1 cellular context compared by ENCODE assay signal in the genomic region with DNA sequence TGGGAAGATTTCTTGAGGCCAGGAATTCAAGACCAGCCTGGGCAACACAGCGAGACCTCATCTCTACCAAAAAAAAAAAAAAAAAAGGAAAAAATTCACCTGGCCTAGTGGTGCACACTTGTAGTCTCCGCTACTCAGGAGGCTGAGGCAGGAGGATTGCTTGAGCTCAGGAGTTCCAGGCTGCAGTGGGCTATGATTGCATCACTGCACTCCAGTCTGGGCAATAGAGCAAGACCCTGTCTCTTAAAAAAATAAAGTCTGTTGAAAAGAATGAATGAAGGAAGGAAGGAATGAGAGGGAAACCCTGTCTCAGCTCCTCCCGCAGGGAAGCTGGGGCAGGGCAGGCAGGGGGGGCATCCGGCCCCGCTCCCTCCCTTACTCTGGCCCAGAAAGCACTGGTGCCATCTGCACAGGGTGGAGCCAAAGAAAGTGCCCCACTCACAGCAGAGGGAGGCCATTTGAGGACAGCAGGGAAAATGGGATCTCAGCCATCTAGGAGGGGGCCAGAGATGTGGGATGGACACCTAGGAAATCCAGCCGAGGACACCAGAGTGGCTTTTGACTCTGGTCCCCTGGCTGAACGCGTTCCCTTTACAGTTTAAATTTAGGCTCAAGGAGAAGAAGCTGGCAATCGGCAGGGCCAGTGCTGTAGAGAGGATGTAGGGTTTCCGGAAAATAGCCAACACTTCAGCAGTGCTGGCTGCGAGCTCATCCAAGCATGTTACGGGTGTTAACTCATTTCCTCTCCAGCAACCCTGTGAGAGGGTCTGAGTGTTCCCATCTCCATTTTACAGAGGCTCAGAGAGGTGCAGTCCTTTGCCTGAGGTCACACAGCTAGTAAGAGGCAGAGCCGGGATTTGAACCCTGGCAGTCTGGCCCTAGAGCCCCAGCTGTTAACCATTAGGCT.
TF ChIP-seq lines count a peak whose summit lies in the region.

No MANE protein-coding gene starts in this region.

TF ChIP-seq in H1, 55 proteins besides CTCF, POLR2A, EP300 and RAD21:
- TF ChIP-seq RFX5 (IDR thresholded peaks at IDR 0.05; ENCODE audit: borderline replicate concordance, low read depth, low read length) (no peak), SAP30 (IDR thresholded peaks at IDR 0.05; ENCODE audit: insufficient read depth, insufficient replicate concordance, low read length) (no peak), NANOG (IDR thresholded peaks at IDR 0.05; ENCODE audit: insufficient read depth, low read depth, low read length, poor library complexity, severe bottlenecking) (no peak), SIX5 (IDR thresholded peaks at IDR 0.05; ENCODE audit: low read depth, low read length) (no peak), SP4 (IDR thresholded peaks at IDR 0.05; ENCODE audit: low read length) (no peak), RNF2 (IDR thresholded peaks at IDR 0.05; ENCODE audit: borderline replicate concordance, low read depth, low read length, missing control alignments, poor library complexity, severe bottlenecking) (no peak), SP2 (IDR thresholded peaks at IDR 0.05; ENCODE audit: low read length) (no peak), TEAD4 (IDR thresholded peaks at IDR 0.05; ENCODE audit: low read depth, low read length) (no peak), CEBPB (IDR thresholded peaks at IDR 0.05; ENCODE audit: low read depth, low read length) (no peak), POLR2AphosphoS5 (IDR thresholded peaks at IDR 0.05; ENCODE audit: low read depth, low read length) (no peak), NRF1 (IDR thresholded peaks at IDR 0.05; ENCODE audit: low read depth, low read length) (no peak)
- TF ChIP-seq, protein P1, sequence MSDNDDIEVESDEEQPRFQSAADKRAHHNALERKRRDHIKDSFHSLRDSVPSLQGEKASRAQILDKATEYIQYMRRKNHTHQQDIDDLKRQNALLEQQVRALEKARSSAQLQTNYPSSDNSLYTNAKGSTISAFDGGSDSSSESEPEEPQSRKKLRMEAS (IDR thresholded peaks at IDR 0.05) = no peak
